In the genomic region with DNA sequence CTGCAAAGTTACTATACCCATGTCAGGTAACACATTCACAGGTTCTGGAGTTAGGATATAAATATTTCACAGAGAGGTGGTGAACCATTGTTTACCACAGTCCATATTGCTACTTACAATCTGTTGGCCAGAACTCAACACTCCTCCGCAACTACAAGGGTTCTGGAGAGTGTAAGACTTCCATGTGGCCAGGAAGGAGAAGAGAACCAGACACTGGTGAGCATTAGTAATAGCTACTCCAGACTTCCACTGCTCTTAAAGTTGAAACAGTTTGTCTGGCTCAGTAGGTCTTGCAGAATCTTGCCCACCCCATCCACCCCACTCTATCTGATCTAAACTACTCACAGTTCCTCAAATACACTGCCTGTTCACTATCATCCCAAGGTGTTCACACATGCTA, we compare ENCODE assay signal across 23 cellular contexts.
"Had no signal": no experiment of that assay in that cellular context is flagged by ENCODE, and none has a peak within 500 bp of the region (broad histone marks: within the 10 kb centered on the region; RNA-seq: fewer than 3 reads in every experiment).

No MANE protein-coding gene starts in this region.

- H3K4me1 Mint-ChIP-seq: IgD-negative memory B cell had no signal

- H3K27ac ChIP-seq: KMS-11, Peyer's patch, SJSA1, SK-N-MC had no signal

- DNase-seq: Kasumi-1, MM.1S, NCI-H1092 treated with DMSO at 0.1 percent for 48 hours, NCI-H1436, NCI-H187, NCI-H2029, NCI-H2081 treated with DMSO at 0.1 percent for 48 hours, NCI-H2171, NCI-H226, NCI-H446, NCI-H510A, NCI-H524 treated with DMSO at 0.1 percent for 48 hours, NCI-H69, NCI-H774, PC-3, Peyer's patch, SHP77 treated with DMSO at 0.1 percent for 48 hours had no signal

- H3K9me3 ChIP-seq: Peyer's patch, SJSA1 had no signal

- H3K9ac ChIP-seq: KMS-11 had no signal

- H3K36me3 ChIP-seq: Peyer's patch, SJSA1 had no signal

- H3K27me3 ChIP-seq: Peyer's patch, SJSA1 had no signal

- H3K4me2 ChIP-seq: KMS-11 had no signal

- H3K36me3 Mint-ChIP-seq: IgD-negative memory B cell had no signal

- ATAC-seq: K562, PC-3, Right ventricle myocardium inferior had no signal

- H3K4me3 Mint-ChIP-seq: IgD-negative memory B cell had no signal

- H3K4me1 ChIP-seq: Peyer's patch, SJSA1 had no signal

- H3K4me3 ChIP-seq: K562, Peyer's patch, SJSA1, SK-N-MC had no signal
